1 cellular context compared by ENCODE assay signal in genomic region chr19:32750441-32751055, GRCh38.
TF ChIP-seq lines count a peak whose summit lies in the region.

No MANE protein-coding gene starts in this region.

TF ChIP-seq in HepG2, 621 proteins besides CTCF, POLR2A, EP300 and RAD21:
- no peak for TF ChIP-seq SPEN (CRISPR knock-in tag; IDR thresholded peaks at IDR 0.05; ENCODE audit: low read depth)
- TF ChIP-seq THAP11 (CRISPR knock-in tag; IDR thresholded peaks at IDR 0.05): no peak
- no peak for TF ChIP-seq SMAD9 (CRISPR knock-in tag; IDR thresholded peaks at IDR 0.05)
- no peak for TF ChIP-seq ZNF10 (CRISPR knock-in tag; IDR thresholded peaks at IDR 0.05; ENCODE audit: borderline replicate concordance, low read depth)
- peak; percentile 84 for TF ChIP-seq ATF7 (IDR thresholded peaks at IDR 0.05)
- TF ChIP-seq ATF7 (CRISPR knock-in tag; IDR thresholded peaks at IDR 0.05): no peak
- TF ChIP-seq RBAK (CRISPR knock-in tag; IDR thresholded peaks at IDR 0.05): no peak
- TF ChIP-seq TERF1 (CRISPR knock-in tag; IDR thresholded peaks at IDR 0.05): no peak
- peak; percentile 88 for TF ChIP-seq CREB1 (IDR thresholded peaks at IDR 0.05)
- TF ChIP-seq CREB1 (CRISPR knock-in tag; IDR thresholded peaks at IDR 0.05): no peak
- TF ChIP-seq U2AF1 (optimal IDR thresholded peaks at IDR 0.05; ENCODE audit: low read depth, low read length): no peak
- no peak for TF ChIP-seq NR3C1 (CRISPR knock-in tag; IDR thresholded peaks at IDR 0.05)
TF ChIP-seq in HepG2: peak in this region for 2.
